In the genomic region with DNA sequence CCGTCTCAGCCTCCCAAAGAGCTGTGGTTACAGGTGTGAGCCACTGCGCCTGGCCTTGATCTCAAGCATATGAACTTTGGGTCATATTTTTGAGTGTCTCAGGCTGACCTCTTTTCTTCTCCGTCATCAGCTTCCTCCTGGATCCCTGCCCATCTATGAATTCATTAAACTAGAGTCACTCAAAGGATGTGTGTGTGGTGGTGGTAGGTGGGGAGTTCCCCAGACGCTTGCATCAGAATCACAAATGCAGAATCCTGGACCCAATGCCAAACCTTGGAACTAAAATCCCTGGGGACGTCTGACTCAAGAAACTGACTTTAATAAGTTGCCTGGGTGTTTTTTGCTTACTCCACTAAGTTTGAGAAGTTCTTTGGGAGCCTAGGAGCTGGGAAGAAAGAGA, we compare ENCODE assay signal across 1 cellular context.
TF ChIP-seq lines count a peak whose summit lies in the region.

No MANE protein-coding gene starts in this region.

TF ChIP-seq in GM23338, 12 proteins besides CTCF, POLR2A, EP300 and RAD21 (continued from another document):
- TF ChIP-seq REST (IDR thresholded peaks at IDR 0.05; ENCODE audit: unreplicated experiment), result no peak
- TF ChIP-seq, protein P1, sequence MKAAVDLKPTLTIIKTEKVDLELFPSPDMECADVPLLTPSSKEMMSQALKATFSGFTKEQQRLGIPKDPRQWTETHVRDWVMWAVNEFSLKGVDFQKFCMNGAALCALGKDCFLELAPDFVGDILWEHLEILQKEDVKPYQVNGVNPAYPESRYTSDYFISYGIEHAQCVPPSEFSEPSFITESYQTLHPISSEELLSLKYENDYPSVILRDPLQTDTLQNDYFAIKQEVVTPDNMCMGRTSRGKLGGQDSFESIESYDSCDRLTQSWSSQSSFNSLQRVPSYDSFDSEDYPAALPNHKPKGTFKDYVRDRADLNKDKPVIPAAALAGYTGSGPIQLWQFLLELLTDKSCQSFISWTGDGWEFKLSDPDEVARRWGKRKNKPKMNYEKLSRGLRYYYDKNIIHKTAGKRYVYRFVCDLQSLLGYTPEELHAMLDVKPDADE (IDR thresholded peaks at IDR 0.05), result no peak
- no peak for TF ChIP-seq EZH2 (IDR thresholded peaks at IDR 0.05; ENCODE audit: low read depth, unreplicated experiment)
- TF ChIP-seq CREB1 (CRISPR knock-in tag; IDR thresholded peaks at IDR 0.05; ENCODE audit: low read depth), result no peak
- no peak for TF ChIP-seq STAT1 (IDR thresholded peaks at IDR 0.05; ENCODE audit: unreplicated experiment)
- no peak for TF ChIP-seq ZNF331 (CRISPR knock-in tag; IDR thresholded peaks at IDR 0.05; ENCODE audit: low read depth)
- TF ChIP-seq EZH2phosphoT487 (IDR thresholded peaks at IDR 0.05; ENCODE audit: unreplicated experiment), result no peak
- no peak for TF ChIP-seq ZNF462 (CRISPR knock-in tag; IDR thresholded peaks at IDR 0.05)
- TF ChIP-seq NANOG (IDR thresholded peaks at IDR 0.05; ENCODE audit: borderline replicate concordance), result no peak
- TF ChIP-seq POLR2AphosphoS5 (IDR thresholded peaks at IDR 0.05; ENCODE audit: low read depth), result no peak
- TF ChIP-seq JUNB (IDR thresholded peaks at IDR 0.05; ENCODE audit: unreplicated experiment), result no peak
TF ChIP-seq in GM23338: peak in this region for 0.
